In the genomic region with DNA sequence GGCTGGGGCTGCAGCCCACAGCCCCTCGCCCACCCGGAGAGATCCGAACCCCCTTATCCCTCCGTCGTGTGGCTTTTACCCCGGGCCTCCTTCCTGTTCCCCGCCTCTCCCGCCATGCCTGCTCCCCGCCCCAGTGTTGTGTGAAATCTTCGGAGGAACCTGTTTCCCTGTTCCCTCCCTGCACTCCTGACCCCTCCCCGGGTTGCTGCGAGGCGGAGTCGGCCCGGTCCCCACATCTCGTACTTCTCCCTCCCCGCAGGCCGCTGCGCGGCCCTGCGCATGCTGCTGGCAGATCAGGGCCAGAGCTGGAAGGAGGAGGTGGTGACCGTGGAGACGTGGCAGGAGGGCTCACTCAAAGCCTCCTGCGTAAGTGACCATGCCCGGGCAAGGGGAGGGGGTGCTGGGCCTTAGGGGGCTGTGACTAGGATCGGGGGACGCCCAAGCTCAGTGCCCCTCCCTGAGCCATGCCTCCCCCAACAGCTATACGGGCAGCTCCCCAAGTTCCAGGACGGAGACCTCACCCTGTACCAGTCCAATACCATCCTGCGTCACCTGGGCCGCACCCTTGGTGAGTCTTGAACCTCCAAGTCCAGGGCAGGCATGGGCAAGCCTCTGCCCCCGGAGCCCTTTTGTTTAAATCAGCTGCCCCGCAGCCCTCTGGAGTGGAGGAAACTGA, we compare ENCODE assay signal across 8 cellular contexts. TPM values are rescaled to one million over a fixed set of nuclear protein-coding genes. Genes with fewer than 3 reads are reported as not detected.
DNase-seq lines count a peak whose midpoint lies in the region; ATAC-seq and TF ChIP-seq lines count a peak whose summit lies in the region.

No MANE protein-coding gene starts in this region.

- DNase-seq in DMS79 treated with DMSO at 0.1 percent for 48 hours (lab: John Stamatoyannopoulos, UW) (peak; percentile 46), UCSD-AML1 (lab: John Stamatoyannopoulos, UW; ENCODE audit: unreplicated experiment) (peak; percentile 37), ecto neural progenitor cell (ENCODE audit: low spot score) (peak; percentile 68), lower leg skin (ENCODE audit: low spot score in 2 of 2) (peak; percentile 83 to 97), NCI-H748 (lab: John Stamatoyannopoulos, UW; ENCODE audit: unreplicated experiment) (no peak)
- DNase-seq in stimulated activated effector memory CD8-positive, alpha-beta T cell treated with anti-CD3 and anti-CD28 coated beads, Interleukin-12 subunit alpha, Interleukin-12 subunit beta, amount 100 ng/mL, for 72 hours (ENCODE audit: low spot score in 2 of 2) = peak in 1 of 2 donors; percentile 66

- peaks cover 5% of the 10 kb centered on the region; the same call in 1 of the 2 replicates for H3K27me3 ChIP-seq in HUES64 (ENCODE audit: insufficient read depth, low read length)

- peaks cover 6% of the 10 kb centered on the region for H3K9me3 Mint-ChIP-seq in stimulated activated effector memory CD8-positive, alpha-beta T cell treated with anti-CD3 and anti-CD28 coated beads, Interleukin-12 subunit alpha, Interleukin-12 subunit beta, amount 100 ng/mL, for 72 hours

- H3K4me1 ChIP-seq in HUES64 (ENCODE audit: insufficient read depth, low read length) = peaks cover 28% of the 10 kb centered on the region

- peak overlapping the region; percentile 91 for H3K27ac Mint-ChIP-seq in stimulated activated effector memory CD8-positive, alpha-beta T cell treated with anti-CD3 and anti-CD28 coated beads, Interleukin-12 subunit alpha, Interleukin-12 subunit beta, amount 100 ng/mL, for 72 hours

- peak overlapping the region; percentile 96 for H3K9ac ChIP-seq in HUES64 (ENCODE audit: low read depth, low read length)

- peaks cover 31% of the 10 kb centered on the region for H3K36me3 Mint-ChIP-seq in stimulated activated effector memory CD8-positive, alpha-beta T cell treated with anti-CD3 and anti-CD28 coated beads, Interleukin-12 subunit alpha, Interleukin-12 subunit beta, amount 100 ng/mL, for 72 hours

- H3K4me1 Mint-ChIP-seq in stimulated activated effector memory CD8-positive, alpha-beta T cell treated with anti-CD3 and anti-CD28 coated beads, Interleukin-12 subunit alpha, Interleukin-12 subunit beta, amount 100 ng/mL, for 72 hours = peaks cover 65% of the 10 kb centered on the region

- H3K4me3 Mint-ChIP-seq in stimulated activated effector memory CD8-positive, alpha-beta T cell treated with anti-CD3 and anti-CD28 coated beads, Interleukin-12 subunit alpha, Interleukin-12 subunit beta, amount 100 ng/mL, for 72 hours = peak overlapping the region; percentile 82

- H3K9me3 ChIP-seq in HUES64 (ENCODE audit: insufficient read depth, low read depth, low read length) = peaks cover 2% of the 10 kb centered on the region; the same call in 1 of the 2 replicates

- ATAC-seq in stimulated activated effector memory CD8-positive, alpha-beta T cell treated with anti-CD3 and anti-CD28 coated beads, Interleukin-12 subunit alpha, Interleukin-12 subunit beta, amount 100 ng/mL, for 72 hours = peak; percentile 2
- ATAC-seq in GM21423 (IDR thresholded peaks at IDR 0.05; ENCODE audit: unreplicated experiment) = no peak

- peak overlapping the region; percentile 95 for H3K4me3 ChIP-seq in HUES64 (ENCODE audit: low read length)
- H3K4me3 ChIP-seq in lower leg skin (ENCODE audit: low read depth, poor library complexity, severe bottlenecking) = peak overlapping the region; percentile 68

- peak overlapping the region; percentile 85 for H3K27ac ChIP-seq in HUES64 (ENCODE audit: low read depth, low read length)

- intact Hi-C loops in lower leg skin (cut with DNase I; ENCODE audit: low total_unique reads) = no loop called here

- WGBS in HUES64 = 10% methylated on average over 33 of the region's 33 CpGs
- 7 to 13% methylated on average over 30 to 33 of the region's 33 CpGs for WGBS in lower leg skin, 2 donors

- TF ChIP-seq CTCF in lower leg skin (IDR thresholded peaks at IDR 0.05) = no peak

- TF ChIP-seq POLR2A in lower leg skin (IDR thresholded peaks at IDR 0.05) = no peak

- peaks cover 45% of the 10 kb centered on the region for H3K36me3 ChIP-seq in HUES64 (ENCODE audit: insufficient read depth, low read length)

RNA-seq across cellular contexts. Expression of a gene that starts 0.7 kb away (rescaled TPM):
- polyA plus RNA-seq in HUES64 (2013, experiment 1 of 2) = 955 TPM
- 967 TPM for polyA plus RNA-seq in HUES64 (2013, experiment 2 of 2)
- total RNA-seq in lower leg skin = 1,000 to 10,000 TPM; 1,126 to 2,386 (median 2,019) TPM

RNA-seq across cellular contexts. Expression of a gene that starts 22.4 kb away (rescaled TPM):
- 76.7 TPM for polyA plus RNA-seq in HUES64 (2013, experiment 1 of 2)
- 75.6 TPM for polyA plus RNA-seq in HUES64 (2013, experiment 2 of 2)
- total RNA-seq in lower leg skin = 100 to 1,000 TPM; 238 to 283 (median 269) TPM

RNA-seq across cellular contexts. Expression of a gene that starts 45.4 kb away (rescaled TPM):
- polyA plus RNA-seq in HUES64 (2013, experiment 1 of 2) = 14.7 TPM
- 11.6 TPM for polyA plus RNA-seq in HUES64 (2013, experiment 2 of 2)
- 10 to 100 TPM; 42.1 to 89.4 (median 55.1) TPM for total RNA-seq in lower leg skin

RNA-seq across cellular contexts. Expression of a gene that starts 55.2 kb away (rescaled TPM):
- not detected for polyA plus RNA-seq in HUES64 (2013, experiment 1 of 2)
- not detected for polyA plus RNA-seq in HUES64 (2013, experiment 2 of 2)
- total RNA-seq in lower leg skin = not detected
